ENCODE assay signal across 11 cellular contexts in the genomic region with DNA sequence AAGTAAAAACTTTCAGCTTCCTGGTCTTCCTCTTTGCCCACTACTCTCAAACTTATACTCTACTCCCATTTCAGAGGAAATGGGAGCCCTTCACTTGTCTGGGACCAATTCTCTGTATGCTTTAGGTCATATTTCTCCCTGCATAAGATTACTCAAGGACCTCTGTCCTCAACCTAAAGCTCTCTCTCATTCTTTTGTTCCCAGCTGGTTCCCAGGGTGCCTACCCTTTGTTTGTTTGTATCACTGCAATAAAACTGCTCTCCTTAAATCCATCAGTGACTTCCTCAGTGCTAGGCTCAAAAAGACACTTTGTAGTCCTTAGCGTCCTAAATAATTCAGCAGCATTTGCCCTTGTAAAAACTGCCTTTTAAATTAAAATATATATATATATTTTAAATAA. TPM values are rescaled to one million over a fixed set of nuclear protein-coding genes. Genes with fewer than 3 reads are reported as not detected.
DNase-seq lines count a peak whose midpoint lies in the region; ATAC-seq and TF ChIP-seq lines count a peak whose summit lies in the region.
"Had no signal": no experiment of that assay in that cellular context is flagged by ENCODE, and none has a peak within 500 bp of the region (broad histone marks: within the 10 kb centered on the region; RNA-seq: fewer than 3 reads in every experiment).

No MANE protein-coding gene starts in this region.

- ATAC-seq in central memory CD8-positive, alpha-beta T cell (replicated peaks; ENCODE audit: extremely low read depth, poor library complexity, severe bottlenecking): no peak
- ATAC-seq: HCT116 had no signal

- H3K4me3 ChIP-seq in osteoblast (ENCODE audit: insufficient read depth, low read length): no peak overlapping the region
- H3K4me3 ChIP-seq: cardiac muscle cell had no signal

- H3K79me2 ChIP-seq in osteoblast (ENCODE audit: insufficient read depth, low read length): peaks cover 73% of the 10 kb centered on the region

- peak overlapping the region; percentile 15 for H3K27ac Mint-ChIP-seq in T-helper 1 cell treated with Interleukin-12 subunit alpha and Interleukin-12 subunit beta and Interleukin-4 antibody, amounts not matched to agents 30 μg/mL and 1 μg/mL, for 36 hours
- peak overlapping the region; percentile 6 for H3K27ac Mint-ChIP-seq in central memory CD8-positive, alpha-beta T cell (ENCODE audit: low read depth)

- peaks cover 38% of the 10 kb centered on the region for H4K20me1 ChIP-seq in osteoblast (ENCODE audit: insufficient read depth, low read length)

- peak overlapping the region; percentile 77 for H3K4me3 Mint-ChIP-seq in T-helper 1 cell treated with Interleukin-12 subunit alpha and Interleukin-12 subunit beta and Interleukin-4 antibody, amounts not matched to agents 30 μg/mL and 1 μg/mL, for 36 hours
- peak overlapping the region; percentile 95 for H3K4me3 Mint-ChIP-seq in central memory CD8-positive, alpha-beta T cell

- peaks cover 24% of the 10 kb centered on the region for H3K4me1 ChIP-seq in osteoblast (ENCODE audit: insufficient read depth, low read length)

- peaks cover 46% of the 10 kb centered on the region for H3K4me1 Mint-ChIP-seq in T-helper 1 cell treated with Interleukin-12 subunit alpha and Interleukin-12 subunit beta and Interleukin-4 antibody, amounts not matched to agents 30 μg/mL and 1 μg/mL, for 36 hours (ENCODE audit: low read depth)
- H3K4me1 Mint-ChIP-seq in central memory CD8-positive, alpha-beta T cell: peaks cover 75% of the 10 kb centered on the region

- no peaks in the 10 kb centered on the region for H3K9me3 ChIP-seq in osteoblast (ENCODE audit: low read depth, low read length)

- no peaks in the 10 kb centered on the region for H3K27me3 Mint-ChIP-seq in T-helper 1 cell treated with Interleukin-12 subunit alpha and Interleukin-12 subunit beta and Interleukin-4 antibody, amounts not matched to agents 30 μg/mL and 1 μg/mL, for 36 hours (ENCODE audit: low read depth)
- H3K27me3 Mint-ChIP-seq in central memory CD8-positive, alpha-beta T cell: no peaks in the 10 kb centered on the region

- H2AFZ ChIP-seq in osteoblast (ENCODE audit: low read length): no peak overlapping the region

- peaks cover 42% of the 10 kb centered on the region for H3K36me3 ChIP-seq in osteoblast (ENCODE audit: insufficient read depth, low read length)

- peaks cover 26% of the 10 kb centered on the region for H3K36me3 Mint-ChIP-seq in T-helper 1 cell treated with Interleukin-12 subunit alpha and Interleukin-12 subunit beta and Interleukin-4 antibody, amounts not matched to agents 30 μg/mL and 1 μg/mL, for 36 hours (ENCODE audit: low read depth)
- peaks cover 51% of the 10 kb centered on the region for H3K36me3 Mint-ChIP-seq in central memory CD8-positive, alpha-beta T cell (ENCODE audit: insufficient read depth)

- TF ChIP-seq CTCF in osteoblast (IDR thresholded peaks at IDR 0.05; ENCODE audit: extremely low read depth, low read depth, low read length): no peak

- no peaks in the 10 kb centered on the region for H3K27me3 ChIP-seq in osteoblast (ENCODE audit: insufficient read depth, low read length)
- H3K27me3 ChIP-seq: cardiac muscle cell had no signal

- no peak for DNase-seq in T-helper 1 cell
- peak; percentile 5 to 14 for DNase-seq in NCI-H187 (lab: John Stamatoyannopoulos, UW)
- DNase-seq in central memory CD8-positive, alpha-beta T cell (ENCODE audit: low spot score in 2 of 2): no peak
- DNase-seq in osteoblast (ENCODE audit: insufficient read length, low spot score, missing footprints): no peak
- DNase-seq in activated gamma-delta T cell treated with Interleukin-2 at 50 U/mL for 16 hours: no peak
- no peak for DNase-seq in dedifferentiated amniotic fluid mesenchymal stem cell (ENCODE audit: extremely low spot score)
- DNase-seq in stimulated activated CD8-positive, alpha-beta memory T cell treated with anti-CD3 and anti-CD28 coated beads, Interleukin-4, amount 100 ng/mL, for 48 hours: no peak
- DNase-seq: hippocampal formation had no signal

- H3K9me3 Mint-ChIP-seq in T-helper 1 cell treated with Interleukin-12 subunit alpha and Interleukin-12 subunit beta and Interleukin-4 antibody, amounts not matched to agents 30 μg/mL and 1 μg/mL, for 36 hours: no peaks in the 10 kb centered on the region
- H3K9me3 Mint-ChIP-seq in central memory CD8-positive, alpha-beta T cell: no peaks in the 10 kb centered on the region

- peak overlapping the region; percentile 12 for H3K4me2 ChIP-seq in osteoblast (ENCODE audit: insufficient read depth, low read length)

- no peak overlapping the region for H3K27ac ChIP-seq in osteoblast (ENCODE audit: low read depth, low read length)
- H3K27ac ChIP-seq: cardiac muscle cell had no signal

RNA-seq across cellular contexts. Expression of a gene that starts 2.9 kb away (rescaled TPM):
- total RNA-seq in osteoblast: 56.0 and 68.4 TPM in 2 replicates

RNA-seq across cellular contexts. Expression of a gene that starts 19.1 kb away (rescaled TPM):
- total RNA-seq in osteoblast: under 0.01 TPM in 2 replicates

RNA-seq across cellular contexts. Expression of a gene that starts 34.4 kb away (rescaled TPM):
- total RNA-seq in osteoblast: 8.0 and 9.7 TPM in 2 replicates

RNA-seq across cellular contexts. Expression of a gene that starts 34.7 kb away (rescaled TPM):
- 21.4 and 23.0 TPM in 2 replicates for total RNA-seq in osteoblast

Comparison
In these comparisons a context has a peak if more than half of its experiments do, and no peak if none do; other contexts are left out.
1. DNase-seq: peak in NCI-H187 (2 of 2); none in T-helper 1 cell (0 of 5), central memory CD8-positive, alpha-beta T cell (0 of 2), osteoblast (single experiment), activated gamma-delta T cell treated with Interleukin-2 at 50 U/mL for 16 hours (single experiment), dedifferentiated amniotic fluid mesenchymal stem cell (single experiment) and stimulated activated CD8-positive, alpha-beta memory T cell treated with anti-CD3 and anti-CD28 coated beads, Interleukin-4, amount 100 ng/mL, for 48 hours (single experiment).